10 cellular contexts compared by ENCODE assay signal in the genomic region with DNA sequence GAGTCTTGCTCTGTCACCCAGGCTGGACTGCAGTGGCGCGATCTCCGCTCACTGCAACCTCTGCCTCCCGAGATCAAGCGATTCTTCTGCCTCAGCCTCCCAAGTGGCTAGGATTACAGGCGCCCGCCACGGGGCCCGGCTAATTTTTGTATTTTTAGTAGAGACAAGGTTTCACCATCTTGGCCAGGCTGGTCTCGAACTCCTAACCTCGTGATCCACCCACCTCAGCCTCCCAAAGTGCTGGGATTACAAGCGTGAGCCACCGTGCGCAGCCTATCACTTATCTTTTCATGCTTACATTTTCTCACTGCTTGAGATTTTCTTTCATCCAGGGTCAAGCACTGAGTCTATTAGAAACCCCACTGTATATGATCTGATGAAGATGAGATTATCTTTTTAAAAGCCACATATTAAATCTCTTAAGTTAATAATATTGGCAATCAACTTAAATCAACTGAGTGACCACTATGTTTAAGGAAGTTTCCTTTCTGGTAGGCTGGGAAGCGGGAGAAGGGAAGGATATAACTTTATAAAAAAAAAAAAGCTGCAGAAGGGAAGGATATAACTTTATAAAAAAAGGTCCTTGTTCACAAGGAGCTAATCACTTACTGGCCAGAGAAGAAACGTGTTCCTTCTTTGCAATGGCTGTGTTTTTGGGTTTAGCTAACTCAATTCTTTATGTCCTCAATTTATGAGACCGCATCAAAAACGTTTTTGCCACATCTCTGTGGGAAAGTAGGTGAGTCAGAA. TPM values are rescaled to one million over a fixed set of nuclear protein-coding genes. Genes with fewer than 3 reads are reported as not detected.
DNase-seq lines count a peak whose midpoint lies in the region; FAIRE-seq and TF ChIP-seq lines count a peak whose summit lies in the region.
"Had no signal": no experiment of that assay in that cellular context is flagged by ENCODE, and none has a peak within 500 bp of the region (broad histone marks: within the 10 kb centered on the region; RNA-seq: fewer than 3 reads in every experiment).

No MANE protein-coding gene starts in this region.

- H3K27ac ChIP-seq in dorsolateral prefrontal cortex, result peak overlapping the region in 50 of 59 donors; percentile 92 to 100 (median 98)

- H3K4me1 ChIP-seq in NT2/D1 (ENCODE audit: insufficient read depth, insufficient read length), result peaks cover 9% of the 10 kb centered on the region

- no peaks in the 10 kb centered on the region for H3K9me3 ChIP-seq in NT2/D1 (ENCODE audit: insufficient read depth, low read length)

- H3K4me3 ChIP-seq in NT2/D1 (ENCODE audit: insufficient read length, low read depth) (no peak overlapping the region), dorsolateral prefrontal cortex (peak overlapping the region in 46 of 59 donors; percentile 67 to 100 (median 96))

- no peaks in the 10 kb centered on the region for H3K9me3 Mint-ChIP-seq in progenitor cell of endocrine pancreas (ENCODE audit: low read depth)

- H3K36me3 Mint-ChIP-seq in progenitor cell of endocrine pancreas (ENCODE audit: insufficient read depth), result peaks cover 7% of the 10 kb centered on the region

- peak overlapping the region; percentile 69 for H3K9ac ChIP-seq in NT2/D1 (ENCODE audit: insufficient read length, low read depth)

- TF ChIP-seq CTCF in dorsolateral prefrontal cortex (IDR thresholded peaks at IDR 0.05 in 54 of 56, conservative IDR thresholded peaks at IDR 0.05 in 2 of 56; ENCODE audit: low read depth in 1 of 56, partially characterized antibody in 56 of 56) (no peak), progenitor cell of endocrine pancreas (IDR thresholded peaks at IDR 0.05; ENCODE audit: unreplicated experiment) (no peak), D721Med (IDR thresholded peaks at IDR 0.05; ENCODE audit: insufficient read depth, missing control alignments) (no peak)

- no peak for FAIRE-seq in D721Med (lab: Jason Lieb, UNC)
- FAIRE-seq: islet of Langerhans had no signal

- peak; percentile 31 for DNase-seq in Daoy (ENCODE audit: low read depth)
- DNase-seq in NT2/D1 (ENCODE audit: low read depth, low spot score), result no peak
- DNase-seq in dorsolateral prefrontal cortex, result no peak
- DNase-seq in progenitor cell of endocrine pancreas (ENCODE audit: low spot score, unreplicated experiment), result no peak
- DNase-seq in D721Med (ENCODE audit: insufficient read length, low spot score), result no peak
- DNase-seq in NCI-H2107 treated with DMSO at 0.1 percent for 48 hours (lab: John Stamatoyannopoulos, UW; ENCODE audit: unreplicated experiment), result no peak
- no peak for DNase-seq in AG20443 (ENCODE audit: low spot score)
- DNase-seq in DMS 273 treated with DMSO at 0.1 percent for 48 hours (lab: John Stamatoyannopoulos, UW), result no peak
- DNase-seq: amniotic stem cell had no signal

- H3K4me1 Mint-ChIP-seq in progenitor cell of endocrine pancreas (ENCODE audit: low read depth), result peaks cover 32% of the 10 kb centered on the region

- peaks cover 26% of the 10 kb centered on the region for H3K36me3 ChIP-seq in NT2/D1 (ENCODE audit: insufficient read depth, insufficient read length, low read length)

- intact Hi-C loops in dorsolateral prefrontal cortex (cut with DNase I), result loop anchor here (5.0 to 10.0 kb wide), 4 partner anchors 119 to 474 kb away; partner anchors contain the start of genes MDM1 (in 1 of the 2), NUP107 (in 1 of the 2) and RAP1B (in 1 of the 2)

- no peaks in the 10 kb centered on the region for H3K27me3 Mint-ChIP-seq in progenitor cell of endocrine pancreas

- peak overlapping the region; percentile 96 for H3K4me3 Mint-ChIP-seq in progenitor cell of endocrine pancreas (ENCODE audit: low read depth)

- H3K27ac Mint-ChIP-seq in progenitor cell of endocrine pancreas, result peak overlapping the region; percentile 56

- H3K27me3 ChIP-seq in NT2/D1 (ENCODE audit: insufficient read depth, insufficient read length), result no peaks in the 10 kb centered on the region
- H3K27me3 ChIP-seq in dorsolateral prefrontal cortex, result no peaks in the 10 kb centered on the region

RNA-seq across cellular contexts. Expression of gene MDM2, which starts 1.3 kb away (rescaled TPM):
- total RNA-seq in Daoy (2014; rRNA removed; shearing (Covaris generic)), result 37.4 and 43.9 TPM in 2 replicates
- total RNA-seq in dorsolateral prefrontal cortex (100 to 1,000 TPM in 26 of 120 experiments, 10 to 100 TPM in 94; 64.6 to 129 (median 89.8) TPM), progenitor cell of endocrine pancreas (153 and 159 TPM in 2 replicates)
